Comparison of ENCODE assay signal across 16 cellular contexts in genomic region chr1:50265790-50266314, GRCh38.
DNase-seq lines count a peak whose midpoint lies in the region; ATAC-seq and TF ChIP-seq lines count a peak whose summit lies in the region.
"Had no signal": no experiment of that assay in that cellular context is flagged by ENCODE, and none has a peak within 500 bp of the region (broad histone marks: within the 10 kb centered on the region; RNA-seq: fewer than 3 reads in every experiment).

No MANE protein-coding gene starts in this region.

- H3K27me3 ChIP-seq in muscle layer of duodenum (ENCODE audit: low read depth, low read length), result no peaks in the 10 kb centered on the region
- H3K27me3 ChIP-seq: cardiac muscle cell had no signal

- no peaks in the 10 kb centered on the region for H3K4me1 ChIP-seq in muscle layer of duodenum (ENCODE audit: control insufficient read depth in 1 of 2, insufficient read depth in 2 of 2, low read length in 2 of 2)

- H3K4me1 Mint-ChIP-seq in activated T-helper 17 cell treated with anti-CD3 and anti-CD28 coated beads, Interleukin-2, amount 50 U/mL, for 72 hours, result no peaks in the 10 kb centered on the region
- H3K4me1 Mint-ChIP-seq: activated naive CD4-positive, alpha-beta T cell treated with anti-CD3 and anti-CD28 coated beads, Interleukin-2, amount 50 U/mL, for 24 hours; nephron progenitor cell had no signal

- H3K36me3 ChIP-seq in muscle layer of duodenum (ENCODE audit: control insufficient read depth in 1 of 2, insufficient read depth in 2 of 2, low read length in 2 of 2), result no peaks in the 10 kb centered on the region
- H3K36me3 ChIP-seq: cardiac muscle cell had no signal

- H3K9me3 Mint-ChIP-seq in activated T-helper 17 cell treated with anti-CD3 and anti-CD28 coated beads, Interleukin-2, amount 50 U/mL, for 72 hours, result no peaks in the 10 kb centered on the region
- H3K9me3 Mint-ChIP-seq: activated naive CD4-positive, alpha-beta T cell treated with anti-CD3 and anti-CD28 coated beads, Interleukin-2, amount 50 U/mL, for 24 hours; effector memory CD8-positive, alpha-beta T cell; T-helper 2 cell treated with Interferon-gamma antibody and Interleukin-4, amounts not matched to agents 5 μg/mL and 100 μg/mL, for 36 hours had no signal

- no peak overlapping the region for H3K4me3 Mint-ChIP-seq in activated T-helper 17 cell treated with anti-CD3 and anti-CD28 coated beads, Interleukin-2, amount 50 U/mL, for 72 hours
- H3K4me3 Mint-ChIP-seq: activated naive CD4-positive, alpha-beta T cell treated with anti-CD3 and anti-CD28 coated beads, Interleukin-2, amount 50 U/mL, for 24 hours; effector memory CD8-positive, alpha-beta T cell; nephron progenitor cell; T-helper 2 cell treated with Interferon-gamma antibody and Interleukin-4, amounts not matched to agents 5 μg/mL and 100 μg/mL, for 36 hours had no signal

- H3K36me3 Mint-ChIP-seq in activated T-helper 17 cell treated with anti-CD3 and anti-CD28 coated beads, Interleukin-2, amount 50 U/mL, for 72 hours (ENCODE audit: low read depth), result no peaks in the 10 kb centered on the region
- H3K36me3 Mint-ChIP-seq: activated naive CD4-positive, alpha-beta T cell treated with anti-CD3 and anti-CD28 coated beads, Interleukin-2, amount 50 U/mL, for 24 hours had no signal

- H3K9me3 ChIP-seq in muscle layer of duodenum (ENCODE audit: control insufficient read depth in 1 of 2, low read length in 2 of 2), result no peaks in the 10 kb centered on the region

- peak overlapping the region; percentile 2 for H3K27ac ChIP-seq in muscle layer of duodenum (ENCODE audit: low read length)
- H3K27ac ChIP-seq: cardiac muscle cell had no signal

- H3K27ac Mint-ChIP-seq in activated T-helper 17 cell treated with anti-CD3 and anti-CD28 coated beads, Interleukin-2, amount 50 U/mL, for 72 hours, result no peak overlapping the region
- H3K27ac Mint-ChIP-seq: effector memory CD8-positive, alpha-beta T cell; nephron progenitor cell; T-helper 2 cell treated with Interferon-gamma antibody and Interleukin-4, amounts not matched to agents 5 μg/mL and 100 μg/mL, for 36 hours had no signal

- DNase-seq in AG20443 (ENCODE audit: low spot score) (peak; percentile 62), OCI-M1 (lab: John Stamatoyannopoulos, UW) (peak; percentile 78), fibroblast of mammary gland (ENCODE audit: low read depth) (peak; percentile 92), cortex of kidney (lab: John Stamatoyannopoulos, UW) (no peak), NCI-H1436 treated with DMSO at 0.1 percent for 48 hours (lab: John Stamatoyannopoulos, UW) (no peak)
- DNase-seq: effector memory CD8-positive, alpha-beta T cell; Karpas-422; mammary epithelial cell; nephron progenitor cell had no signal

- H3K27me3 Mint-ChIP-seq in activated T-helper 17 cell treated with anti-CD3 and anti-CD28 coated beads, Interleukin-2, amount 50 U/mL, for 72 hours, result peaks cover 8% of the 10 kb centered on the region
- H3K27me3 Mint-ChIP-seq: activated naive CD4-positive, alpha-beta T cell treated with anti-CD3 and anti-CD28 coated beads, Interleukin-2, amount 50 U/mL, for 24 hours had no signal

- H3K4me3 ChIP-seq in fibroblast of mammary gland (ENCODE audit: control insufficient read depth, low read depth, low read length) (no peak overlapping the region), muscle layer of duodenum (ENCODE audit: low read depth in 1 of 2, low read length in 2 of 2) (no peak overlapping the region)
- H3K4me3 ChIP-seq: cardiac muscle cell had no signal

- no peak for ATAC-seq in GM18867 (IDR thresholded peaks at IDR 0.05; ENCODE audit: unreplicated experiment)
- no peak for ATAC-seq in activated T-helper 17 cell treated with anti-CD3 and anti-CD28 coated beads, Interleukin-2, amount 50 U/mL, for 72 hours (replicated peaks)
- ATAC-seq: activated CD4-positive, CD25-positive, alpha-beta regulatory T cell treated with anti-CD3 and anti-CD28 coated beads, Interleukin-2, amount 50 U/mL, for 24 hours; effector memory CD8-positive, alpha-beta T cell had no signal

- no peak for TF ChIP-seq CTCF in fibroblast of mammary gland (conservative IDR thresholded peaks at IDR 0.05; ENCODE audit: control insufficient read depth, insufficient read depth, low read depth, low read length)

Comparison
In these comparisons a context has a peak if more than half of its experiments do, and no peak if none do; other contexts are left out.
1. DNase-seq: peak in AG20443 (single experiment), OCI-M1 (single experiment) and fibroblast of mammary gland (single experiment); none in cortex of kidney (single experiment) and NCI-H1436 treated with DMSO at 0.1 percent for 48 hours (single experiment).